ENCODE assay signal across 21 cellular contexts in the genomic region with DNA sequence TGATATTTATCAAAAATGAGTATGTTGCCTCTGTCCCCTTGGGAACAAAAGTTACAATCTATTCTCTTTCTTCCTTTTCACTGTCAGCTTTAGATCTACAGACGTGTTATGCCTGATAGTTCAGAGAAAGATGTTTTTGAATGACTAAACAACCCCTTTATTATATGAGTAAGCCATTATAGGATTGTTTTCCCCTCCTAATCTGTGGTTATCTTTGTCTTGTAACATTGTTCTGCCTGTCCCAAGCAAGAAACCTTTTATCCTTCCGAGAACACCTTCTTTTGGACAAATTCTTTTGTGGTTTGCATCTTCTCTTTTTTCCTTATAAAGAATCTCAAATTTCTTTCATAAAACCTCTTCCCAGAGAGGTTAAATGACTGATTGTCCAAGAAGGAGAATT.
DNase-seq lines count a peak whose midpoint lies in the region; FAIRE-seq and TF ChIP-seq lines count a peak whose summit lies in the region.
"Had no signal": no experiment of that assay in that cellular context is flagged by ENCODE, and none has a peak within 500 bp of the region (broad histone marks: within the 10 kb centered on the region; RNA-seq: fewer than 3 reads in every experiment).

No MANE protein-coding gene starts in this region.

- H3K27ac ChIP-seq in astrocyte (ENCODE audit: low read depth, low read length): peak overlapping the region; percentile 94
- H3K27ac ChIP-seq in mesenchymal stem cell (ENCODE audit: low read length, poor library complexity, severe bottlenecking): peak overlapping the region; percentile 87
- H3K27ac ChIP-seq in CD8-positive, alpha-beta memory T cell (ENCODE audit: low read depth, low read length): no peak overlapping the region
- H3K27ac ChIP-seq: pancreas, Peyer's patch had no signal

- H3K79me1 ChIP-seq in mesenchymal stem cell (replicated peaks; ENCODE audit: low read length, poor library complexity, severe bottlenecking): peaks cover 7% of the 10 kb centered on the region

- H3K4me3 ChIP-seq in AG09309 (ENCODE audit: control insufficient read depth, low read depth, low read length): no peak overlapping the region
- H3K4me3 ChIP-seq in astrocyte (ENCODE audit: insufficient read depth, low read depth, low read length): no peak overlapping the region
- H3K4me3 ChIP-seq in mesenchymal stem cell (ENCODE audit: insufficient read depth in 1 of 2, low read depth in 1 of 2, low read length in 2 of 2): no peak overlapping the region
- H3K4me3 ChIP-seq in CD8-positive, alpha-beta memory T cell (ENCODE audit: low read length): no peak overlapping the region
- H3K4me3 ChIP-seq: pancreas, Peyer's patch, skin epidermis had no signal

- H3K36me3 ChIP-seq in astrocyte (ENCODE audit: insufficient read depth, low read length): no peaks in the 10 kb centered on the region
- no peaks in the 10 kb centered on the region for H3K36me3 ChIP-seq in mesenchymal stem cell (ENCODE audit: control insufficient read depth in 1 of 2, insufficient read depth in 2 of 2, low read depth in 1 of 2, low read length in 2 of 2)
- H3K36me3 ChIP-seq in CD8-positive, alpha-beta memory T cell (ENCODE audit: insufficient read depth, low read length): no peaks in the 10 kb centered on the region
- H3K36me3 ChIP-seq: BE2C, pancreas, Peyer's patch had no signal

- H4K91ac ChIP-seq in mesenchymal stem cell (ENCODE audit: low read length): no peak overlapping the region

- CTCF ChIA-PET in CD8-positive, alpha-beta memory T cell (lab: Charles Lee): no interaction called here

- H4K20me1 ChIP-seq in astrocyte (ENCODE audit: insufficient read depth, low read length): no peaks in the 10 kb centered on the region

- peak; percentile 73 for DNase-seq in AG09309 (ENCODE audit: low read depth)
- peak; percentile 38 for DNase-seq in HCEC 1CT
- peak; percentile 88 for DNase-seq in astrocyte (ENCODE audit: low read depth)
- no peak for DNase-seq in mesenchymal stem cell
- DNase-seq in frontal cortex (ENCODE audit: low spot score in 2 of 2): no peak
- no peak for DNase-seq in CD8-positive, alpha-beta memory T cell
- no peak for DNase-seq in globus pallidus (ENCODE audit: low spot score)
- DNase-seq in retina: no peak
- DNase-seq: activated naive CD8-positive, alpha-beta T cell treated with anti-CD3 and anti-CD28 coated beads, Interleukin-2, amount 10 ng/mL, durations not matched to agents 7 days and 5 days; activated T-cell treated with anti-CD3 and anti-CD28 coated beads, Interleukin-2, amount 50 U/mL, for 4 hours; BE2C; cerebellar nuclear complex; DMS 273 treated with DMSO at 0.1 percent for 48 hours; endodermal cell; NCI-H2171 treated with DMSO at 0.1 percent for 48 hours; NCI-H82; pancreas; Peyer's patch; stimulated activated CD4-positive, alpha-beta T cell treated with anti-CD3 and anti-CD28 coated beads, Interleukin-4, amount 100 ng/mL, for 24 hours had no signal

- 50% methylated on average over 1 of the region's 2 CpGs for WGBS in mesenchymal stem cell

- H3K9ac ChIP-seq in astrocyte (ENCODE audit: low read length): peak overlapping the region; percentile 67
- H3K9ac ChIP-seq in mesenchymal stem cell (ENCODE audit: low read length): no peak overlapping the region

- peak overlapping the region; percentile 35 for H3K27ac Mint-ChIP-seq in astrocyte (ENCODE audit: unreplicated experiment)
- H3K27ac Mint-ChIP-seq in CD8-positive, alpha-beta memory T cell: no peak overlapping the region
- H3K27ac Mint-ChIP-seq: activated naive CD8-positive, alpha-beta T cell treated with anti-CD3 and anti-CD28 coated beads, Interleukin-2, amount 10 ng/mL, durations not matched to agents 7 days and 5 days; endodermal cell had no signal

- no peak overlapping the region for H2BK15ac ChIP-seq in mesenchymal stem cell (ENCODE audit: low read depth, poor library complexity, severe bottlenecking)

- H4K8ac ChIP-seq in mesenchymal stem cell (ENCODE audit: low read length): no peak overlapping the region

- H3K4me1 Mint-ChIP-seq in astrocyte (ENCODE audit: low read depth, unreplicated experiment): peaks cover 42% of the 10 kb centered on the region
- no peaks in the 10 kb centered on the region for H3K4me1 Mint-ChIP-seq in CD8-positive, alpha-beta memory T cell

- no peak overlapping the region for H2BK5ac ChIP-seq in mesenchymal stem cell (ENCODE audit: low read depth, low read length, poor library complexity, severe bottlenecking)

- peaks cover 63% of the 10 kb centered on the region for H3K4me1 ChIP-seq in astrocyte (ENCODE audit: insufficient read depth, low read length)
- H3K4me1 ChIP-seq in mesenchymal stem cell (ENCODE audit: control insufficient read depth, insufficient read depth, low read depth, low read length): peaks cover 3% of the 10 kb centered on the region
- H3K4me1 ChIP-seq in CD8-positive, alpha-beta memory T cell (ENCODE audit: insufficient read depth, low read length): no peaks in the 10 kb centered on the region
- H3K4me1 ChIP-seq: pancreas, Peyer's patch had no signal

- H3K79me2 ChIP-seq in astrocyte (ENCODE audit: insufficient read depth, low read length): no peaks in the 10 kb centered on the region

- FAIRE-seq in astrocyte (lab: Jason Lieb, UNC): peak; percentile 75
- FAIRE-seq in frontal cortex (lab: Jason Lieb, UNC): no peak
- FAIRE-seq: H1, pancreas had no signal

- H3K9me3 Mint-ChIP-seq in astrocyte (ENCODE audit: unreplicated experiment): peaks cover 3% of the 10 kb centered on the region
- no peaks in the 10 kb centered on the region for H3K9me3 Mint-ChIP-seq in CD8-positive, alpha-beta memory T cell
- H3K9me3 Mint-ChIP-seq: activated T-cell treated with anti-CD3 and anti-CD28 coated beads, Interleukin-2, amount 50 U/mL, for 4 hours; endodermal cell had no signal

- TF ChIP-seq CTCF in AG09309 (IDR thresholded peaks at IDR 0.05; ENCODE audit: control insufficient read depth, insufficient read depth, low read depth, low read length, missing control alignments) (no peak), astrocyte (IDR thresholded peaks at IDR 0.05; ENCODE audit: insufficient read depth, low read depth, low read length) (no peak)

- no peak overlapping the region for H2BK120ac ChIP-seq in mesenchymal stem cell (ENCODE audit: low read depth, low read length)

- POLR2A ChIA-PET in CD8-positive, alpha-beta memory T cell (lab: Charles Lee): no interaction called here

- H3K27me3 ChIP-seq in astrocyte (ENCODE audit: insufficient read depth, low read length): no peaks in the 10 kb centered on the region
- no peaks in the 10 kb centered on the region for H3K27me3 ChIP-seq in mesenchymal stem cell (ENCODE audit: control insufficient read depth in 1 of 2, insufficient read depth in 1 of 2, low read length in 2 of 2)
- no peaks in the 10 kb centered on the region for H3K27me3 ChIP-seq in CD8-positive, alpha-beta memory T cell (ENCODE audit: insufficient read depth, low read length, poor library complexity, severe bottlenecking)
- H3K27me3 ChIP-seq: BE2C, pancreas, Peyer's patch had no signal

- H3K9me3 ChIP-seq in astrocyte (ENCODE audit: insufficient read depth, low read depth, low read length) (no peaks in the 10 kb centered on the region), mesenchymal stem cell (ENCODE audit: control insufficient read depth, low read length) (no peaks in the 10 kb centered on the region)
- no peaks in the 10 kb centered on the region for H3K9me3 ChIP-seq in CD8-positive, alpha-beta memory T cell (ENCODE audit: low read length)
- H3K9me3 ChIP-seq: BE2C, pancreas, Peyer's patch had no signal

- H2AK5ac ChIP-seq in mesenchymal stem cell (ENCODE audit: low read length, severe bottlenecking): no peak overlapping the region

- H2AFZ ChIP-seq in astrocyte (ENCODE audit: low read depth, low read length): no peak overlapping the region
- H2AFZ ChIP-seq in mesenchymal stem cell (ENCODE audit: low read depth, low read length): no peak overlapping the region

- H3K36me3 Mint-ChIP-seq in astrocyte (ENCODE audit: low read depth, unreplicated experiment): no peaks in the 10 kb centered on the region
- H3K36me3 Mint-ChIP-seq in CD8-positive, alpha-beta memory T cell: peaks cover 0 to 3% (median 0%) of the 10 kb centered on the region in 3 donors

- H3K4me3 Mint-ChIP-seq in astrocyte (ENCODE audit: unreplicated experiment): no peak overlapping the region
- no peak overlapping the region for H3K4me3 Mint-ChIP-seq in CD8-positive, alpha-beta memory T cell
- H3K4me3 Mint-ChIP-seq: activated naive CD8-positive, alpha-beta T cell treated with anti-CD3 and anti-CD28 coated beads, Interleukin-2, amount 10 ng/mL, durations not matched to agents 7 days and 5 days; activated T-cell treated with anti-CD3 and anti-CD28 coated beads, Interleukin-2, amount 50 U/mL, for 4 hours; endodermal cell had no signal

- H3K14ac ChIP-seq in mesenchymal stem cell (ENCODE audit: low read length in 2 of 2): no peak overlapping the region

- H3K18ac ChIP-seq in mesenchymal stem cell (ENCODE audit: low read depth in 1 of 2, low read length in 2 of 2): no peak overlapping the region

- H3K4me2 ChIP-seq in astrocyte (ENCODE audit: low read length) (peak overlapping the region; percentile 76), mesenchymal stem cell (ENCODE audit: low read length, poor library complexity, severe bottlenecking) (no peak overlapping the region)

- H3K4ac ChIP-seq in mesenchymal stem cell (ENCODE audit: low read depth in 1 of 2, low read length in 2 of 2): no peak overlapping the region

- no peak overlapping the region for H2BK12ac ChIP-seq in mesenchymal stem cell (ENCODE audit: low read length in 2 of 2)

- no peak overlapping the region for H3K23ac ChIP-seq in mesenchymal stem cell (ENCODE audit: low read length in 2 of 2)

- H3K27me3 Mint-ChIP-seq in astrocyte (ENCODE audit: low read depth, unreplicated experiment): no peaks in the 10 kb centered on the region
- no peaks in the 10 kb centered on the region for H3K27me3 Mint-ChIP-seq in CD8-positive, alpha-beta memory T cell
- H3K27me3 Mint-ChIP-seq: activated naive CD8-positive, alpha-beta T cell treated with anti-CD3 and anti-CD28 coated beads, Interleukin-2, amount 10 ng/mL, durations not matched to agents 7 days and 5 days had no signal

Comparison
In these comparisons a context has a peak if more than half of its experiments do, and no peak if none do; other contexts are left out.
1. DNase-seq: peak in AG09309 (single experiment), HCEC 1CT (single experiment) and astrocyte (single experiment); none in mesenchymal stem cell (single experiment), frontal cortex (0 of 2), CD8-positive, alpha-beta memory T cell (0 of 5), globus pallidus (single experiment) and retina (single experiment).